Comparison of ENCODE assay signal across 26 cellular contexts in the genomic region with DNA sequence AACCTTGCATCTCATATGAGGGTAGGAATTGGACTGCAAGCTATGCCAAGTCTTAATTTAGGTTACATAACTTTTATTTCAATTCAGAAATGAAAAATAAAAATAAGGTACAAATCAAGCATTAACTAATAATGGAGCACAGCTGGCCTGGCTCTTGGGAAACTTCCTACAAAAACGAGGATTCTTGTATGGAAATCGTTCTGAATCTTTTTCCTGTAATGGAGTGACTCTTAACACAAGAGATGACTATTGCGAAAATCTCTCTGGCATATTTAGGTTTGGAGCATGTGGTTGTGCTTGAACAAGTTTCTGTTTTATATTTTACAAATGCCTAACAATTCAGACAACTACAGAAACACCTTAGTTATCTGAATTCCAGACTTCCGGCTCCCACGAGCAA. TPM values are rescaled to one million over a fixed set of nuclear protein-coding genes. Genes with fewer than 3 reads are reported as not detected.
DNase-seq lines count a peak whose midpoint lies in the region; ATAC-seq and TF ChIP-seq lines count a peak whose summit lies in the region.
"Had no signal": no experiment of that assay in that cellular context is flagged by ENCODE, and none has a peak within 500 bp of the region (broad histone marks: within the 10 kb centered on the region; RNA-seq: fewer than 3 reads in every experiment).

No MANE protein-coding gene starts in this region.

- H3K79me2 ChIP-seq in Karpas-422 (ENCODE audit: low read length), result no peaks in the 10 kb centered on the region

- H3K36me3 ChIP-seq in sigmoid colon, result peaks cover 0 to 80% (median 20%) of the 10 kb centered on the region in 4 donors
- H3K36me3 ChIP-seq in Karpas-422 (ENCODE audit: insufficient read depth, low read length), result peaks cover 11% of the 10 kb centered on the region; the same call in 1 of the 2 replicates

- H3K27ac Mint-ChIP-seq in activated naive CD4-positive, alpha-beta T cell treated with anti-CD3 and anti-CD28 coated beads, Interleukin-2, amount 50 U/mL, for 72 hours, result no peak overlapping the region

- H3K27me3 ChIP-seq in sigmoid colon (no peaks in the 10 kb centered on the region), Karpas-422 (ENCODE audit: low read length) (no peaks in the 10 kb centered on the region)
- H3K27me3 ChIP-seq: tibial nerve had no signal

- intact Hi-C loops in left ventricle myocardium superior (cut with micrococcal nuclease), result no loop called here
- intact Hi-C loops in Right ventricle myocardium inferior (cut with DNase I), result no loop called here
- intact Hi-C loops in sigmoid colon (cut with DNase I), result no loop called here

- no peaks in the 10 kb centered on the region for H3K9me3 Mint-ChIP-seq in activated naive CD4-positive, alpha-beta T cell treated with anti-CD3 and anti-CD28 coated beads, Interleukin-2, amount 50 U/mL, for 72 hours

- no peaks in the 10 kb centered on the region for H4K20me1 ChIP-seq in Karpas-422 (ENCODE audit: insufficient read depth, low read depth, low read length)

- ATAC-seq in left ventricle myocardium superior (peak; percentile 19), Right ventricle myocardium inferior (no peak), HG02884 (IDR thresholded peaks at IDR 0.05; ENCODE audit: unreplicated experiment) (no peak)
- ATAC-seq in activated naive CD4-positive, alpha-beta T cell treated with anti-CD3 and anti-CD28 coated beads, Interleukin-2, amount 50 U/mL, for 72 hours, result no peak
- ATAC-seq: stimulated activated naive CD8-positive, alpha-beta T cell treated with anti-CD3 and anti-CD28 coated beads, Interleukin-15, Interleukin-2, amounts not matched to agents 100 U/mL and 50 U/mL, for 24 hours had no signal

- TF ChIP-seq POLR2A in sigmoid colon (IDR thresholded peaks at IDR 0.05), result no peak

- H3K9me3 ChIP-seq in sigmoid colon, result no peaks in the 10 kb centered on the region
- no peaks in the 10 kb centered on the region for H3K9me3 ChIP-seq in Karpas-422 (ENCODE audit: low read length)
- H3K9me3 ChIP-seq: tibial nerve had no signal

- peak in 1 of 4 donors; percentile 6 for TF ChIP-seq EP300 in sigmoid colon (IDR thresholded peaks at IDR 0.05)

- no peak overlapping the region for H3K4me3 ChIP-seq in sigmoid colon
- H3K4me3 ChIP-seq in Karpas-422 (ENCODE audit: low read length), result no peak overlapping the region
- H3K4me3 ChIP-seq: tibial nerve had no signal

- no peak for DNase-seq in left ventricle myocardium superior
- no peak for DNase-seq in Right ventricle myocardium inferior (ENCODE audit: missing footprints)
- peak; percentile 72 for DNase-seq in fibroblast of gingiva (ENCODE audit: low read depth)
- DNase-seq in sigmoid colon, result peak; percentile 75
- no peak for DNase-seq in activated naive CD4-positive, alpha-beta T cell treated with anti-CD3 and anti-CD28 coated beads, Interleukin-2, amount 50 U/mL, for 72 hours (ENCODE audit: low spot score in 2 of 2)
- no peak for DNase-seq in NCI-H2029 (lab: John Stamatoyannopoulos, UW)
- no peak for DNase-seq in Karpas-422
- DNase-seq: activated CD4-positive, alpha-beta T cell treated with anti-CD3 and anti-CD28 coated beads, Interleukin-2, amount 50 U/mL, for 48 hours; activated CD4-positive, CD25-positive, alpha-beta regulatory T cell; activated gamma-delta T cell; amniotic stem cell; caudate nucleus; dermis blood vessel endothelial cell; foreskin melanocyte; mesenchymal stem cell; NCI-H1694 treated with DMSO at 0.1 percent for 48 hours; NCI-H2227 treated with DMSO at 0.1 percent for 48 hours; NCI-H748 treated with DMSO at 0.1 percent for 48 hours; occipital lobe; stimulated activated CD4-positive, alpha-beta T cell treated with anti-CD3 and anti-CD28 coated beads, Interleukin-12 subunit alpha, Interleukin-12 subunit beta, amount 100 ng/mL, for 4 hours; stimulated activated CD4-positive, alpha-beta T cell treated with anti-CD3 and anti-CD28 coated beads, Interleukin-4, amount 100 ng/mL, for 4 hours; stimulated activated naive CD8-positive, alpha-beta T cell treated with anti-CD3 and anti-CD28 coated beads, Interleukin-15, Interleukin-2, amounts not matched to agents 100 U/mL and 50 U/mL, for 24 hours; T1000 had no signal

- H3K36me3 Mint-ChIP-seq in activated naive CD4-positive, alpha-beta T cell treated with anti-CD3 and anti-CD28 coated beads, Interleukin-2, amount 50 U/mL, for 72 hours, result peaks cover 8 to 14% of the 10 kb centered on the region in 2 donors

- H2AFZ ChIP-seq in Karpas-422 (ENCODE audit: low read length), result no peak overlapping the region

- H3K4me1 ChIP-seq in sigmoid colon (peaks cover 0 to 40% (median 39%) of the 10 kb centered on the region in 4 donors), Karpas-422 (ENCODE audit: low read length) (no peaks in the 10 kb centered on the region)

- no peak overlapping the region for H3K9ac ChIP-seq in Karpas-422 (ENCODE audit: low read length)

- peak overlapping the region in 3 of 4 donors; percentile 35 to 79 (median 52) for H3K27ac ChIP-seq in sigmoid colon
- no peak overlapping the region for H3K27ac ChIP-seq in Karpas-422 (ENCODE audit: low read length)

- TF ChIP-seq CTCF in sigmoid colon (IDR thresholded peaks at IDR 0.05), result no peak

- H3K4me2 ChIP-seq in Karpas-422 (ENCODE audit: low read depth, low read length, poor library complexity, severe bottlenecking), result no peak overlapping the region

- H3K9me2 ChIP-seq in Karpas-422 (replicated peaks; ENCODE audit: insufficient read depth, low read length), result no peaks in the 10 kb centered on the region

- WGBS in sigmoid colon, 2 donors, result 85 to 91% methylated on average over 5 of the region's 5 CpGs

RNA-seq across cellular contexts. Expression of a gene that starts 34.0 kb away (rescaled TPM):
- total RNA-seq in left ventricle myocardium superior (4.1 TPM), Right ventricle myocardium inferior (15.1 TPM), sigmoid colon (10 to 100 TPM in 3 of 4 donors, 1 to 10 TPM in 1; 2.9 to 50.7 (median 15.4) TPM)
- polyA plus RNA-seq in sigmoid colon, result 1 to 10 TPM in 2 of 3 donors, under 1 TPM in 1; 0.85 to 1.8 (median 1.2) TPM
- 1 to 10 TPM in 1 of 2 donors, under 1 TPM in 1; 0.30 to 1.7 TPM for total RNA-seq in activated naive CD4-positive, alpha-beta T cell treated with anti-CD3 and anti-CD28 coated beads, Interleukin-2, amount 50 U/mL, for 72 hours
- total RNA-seq in Karpas-422 (2014; rRNA removed; shearing (Covaris generic); ENCODE audit: low replicate concordance), result 0.07 TPM in 1 of 2 replicates, not detected in the other
- total RNA-seq: dermis blood vessel endothelial cell, kidney epithelial cell had no signal

RNA-seq across cellular contexts. Expression of a gene that starts 34.8 kb away (rescaled TPM):
- total RNA-seq in left ventricle myocardium superior (76.6 TPM), Right ventricle myocardium inferior (79.4 TPM), sigmoid colon (10 to 100 TPM; 37.3 to 51.4 (median 44.3) TPM)
- polyA plus RNA-seq in sigmoid colon, result 10 to 100 TPM in 2 of 3 donors, 1 to 10 TPM in 1; 5.5 to 36.6 (median 10.8) TPM
- total RNA-seq in activated naive CD4-positive, alpha-beta T cell treated with anti-CD3 and anti-CD28 coated beads, Interleukin-2, amount 50 U/mL, for 72 hours, result 10 to 100 TPM; 31.6 to 31.9 TPM
- 42.9 and 53.1 TPM in 2 replicates for total RNA-seq in Karpas-422 (2014; rRNA removed; shearing (Covaris generic); ENCODE audit: low replicate concordance)

RNA-seq across cellular contexts. Expression of a gene that starts 45.9 kb away (rescaled TPM):
- total RNA-seq in left ventricle myocardium superior (60.3 TPM), Right ventricle myocardium inferior (70.1 TPM), sigmoid colon (10 to 100 TPM; 13.5 to 22.9 (median 18.5) TPM)
- polyA plus RNA-seq in sigmoid colon, result 10 to 100 TPM; 13.2 to 28.0 (median 16.0) TPM
- total RNA-seq in activated naive CD4-positive, alpha-beta T cell treated with anti-CD3 and anti-CD28 coated beads, Interleukin-2, amount 50 U/mL, for 72 hours, result 10 to 100 TPM; 23.4 to 44.3 TPM
- 17.2 and 37.3 TPM in 2 replicates for total RNA-seq in Karpas-422 (2014; rRNA removed; shearing (Covaris generic); ENCODE audit: low replicate concordance)

Comparison
In these comparisons a context has a peak if more than half of its experiments do, and no peak if none do; other contexts are left out.
1. DNase-seq: peak in fibroblast of gingiva (single experiment) and sigmoid colon (single experiment); none in left ventricle myocardium superior (single experiment), Right ventricle myocardium inferior (single experiment), activated naive CD4-positive, alpha-beta T cell treated with anti-CD3 and anti-CD28 coated beads, Interleukin-2, amount 50 U/mL, for 72 hours (0 of 2), NCI-H2029 (single experiment) and Karpas-422 (single experiment).